8 cellular contexts compared by ENCODE assay signal in the genomic region with DNA sequence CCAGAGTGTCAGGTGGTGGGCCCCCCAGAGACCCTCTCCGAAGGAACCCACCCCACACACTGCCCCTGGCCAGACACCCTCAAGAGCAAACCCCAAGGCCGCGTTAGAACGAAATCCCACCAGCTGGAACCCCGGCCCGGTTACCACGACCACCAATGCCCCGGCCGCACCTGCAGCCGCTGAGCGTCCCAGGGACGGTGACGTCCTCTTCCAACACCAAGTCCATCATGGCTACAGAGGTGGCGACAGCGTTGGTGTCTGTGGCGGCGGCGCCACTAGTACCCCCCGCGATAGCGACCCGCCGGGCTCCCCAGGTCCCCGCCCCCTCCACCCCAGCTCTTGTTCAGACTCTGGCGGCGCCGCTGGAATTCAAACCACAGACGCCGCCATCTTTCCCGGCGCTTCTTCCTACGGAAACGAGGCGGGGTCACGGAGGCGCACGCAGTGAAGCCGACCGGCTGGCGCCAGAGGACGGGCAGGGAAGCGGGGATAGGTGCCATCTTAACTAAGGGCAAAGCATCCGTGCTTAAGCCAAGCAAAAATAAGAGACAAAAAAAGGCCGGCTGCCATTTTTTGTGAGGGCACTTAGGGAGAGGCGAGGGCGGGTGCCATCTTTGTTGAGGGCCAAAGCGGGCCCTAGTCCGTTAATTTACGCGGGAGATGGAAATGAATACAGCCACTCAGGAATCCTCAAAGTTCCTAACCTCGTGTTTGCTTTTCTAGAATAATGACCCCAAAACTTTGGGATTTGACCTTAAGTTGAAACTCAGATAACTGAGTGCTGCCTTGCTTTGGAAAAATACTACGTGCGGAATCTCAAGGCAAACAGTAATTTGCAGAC. TPM values are rescaled to one million over a fixed set of nuclear protein-coding genes. Genes with fewer than 3 reads are reported as not detected.
DNase-seq lines count a peak whose midpoint lies in the region; ATAC-seq and TF ChIP-seq lines count a peak whose summit lies in the region.

TSS of gene CDK5RAP2 (minus strand) at position 418 of the 841 bp plus-strand sequence. CDS start at position 229, 189 bp downstream.

- DNase-seq in GM13977 (ENCODE audit: low spot score) (peak; percentile 91), NCI-H1694 (lab: John Stamatoyannopoulos, UW) (peak; percentile 96), amniotic stem cell (lab: John Stamatoyannopoulos, UW) (peak; percentile 95), left cardiac atrium (peak; percentile 96), posterior vena cava (ENCODE audit: low spot score) (peak; percentile 98), upper lobe of right lung (peak; percentile 97)

- peaks cover 12% of the 10 kb centered on the region for H3K36me3 Mint-ChIP-seq in T-helper 1 cell treated with Interleukin-12 subunit alpha and Interleukin-12 subunit beta and Interleukin-4 antibody, amounts not matched to agents 30 μg/mL and 1 μg/mL, for 36 hours (ENCODE audit: low read depth)

- peaks cover 13% of the 10 kb centered on the region for H3K4me1 ChIP-seq in upper lobe of right lung

- ATAC-seq in HG02884 (IDR thresholded peaks at IDR 0.05; ENCODE audit: unreplicated experiment) (peak; percentile 96), left cardiac atrium (peak; percentile 98 to 99), upper lobe of right lung (peak; percentile 99)

- no peaks in the 10 kb centered on the region for H3K27me3 ChIP-seq in upper lobe of right lung

- TF ChIP-seq CTCF in GM13977 (IDR thresholded peaks at IDR 0.05; ENCODE audit: extremely low read depth, insufficient read depth, missing control alignments): no peak
- TF ChIP-seq CTCF in upper lobe of right lung (IDR thresholded peaks at IDR 0.05): no peak

- peak within 1 kb of the TSS; percentile 92 for H3K4me3 Mint-ChIP-seq in T-helper 1 cell treated with Interleukin-12 subunit alpha and Interleukin-12 subunit beta and Interleukin-4 antibody, amounts not matched to agents 30 μg/mL and 1 μg/mL, for 36 hours

- H3K4me3 ChIP-seq in upper lobe of right lung: peak within 1 kb of the TSS; percentile 91

- H3K36me3 ChIP-seq in upper lobe of right lung: no peaks in the 10 kb centered on the region

- peaks cover 4% of the 10 kb centered on the region for H3K9me3 Mint-ChIP-seq in T-helper 1 cell treated with Interleukin-12 subunit alpha and Interleukin-12 subunit beta and Interleukin-4 antibody, amounts not matched to agents 30 μg/mL and 1 μg/mL, for 36 hours

- no peaks in the 10 kb centered on the region for H3K27me3 Mint-ChIP-seq in T-helper 1 cell treated with Interleukin-12 subunit alpha and Interleukin-12 subunit beta and Interleukin-4 antibody, amounts not matched to agents 30 μg/mL and 1 μg/mL, for 36 hours (ENCODE audit: low read depth)

- in situ Hi-C loops in GM13977 (cut with MboI; ENCODE audit: low pct_unique_long_range_greater_than_20kb, low sequenced_read_pairs, unreplicated experiment): no loop called here

- intact Hi-C loops in left cardiac atrium (cut with DNase I) (no loop called here), posterior vena cava (cut with DNase I) (no loop called here), upper lobe of right lung (cut with DNase I) (no loop called here)

- H3K9me3 ChIP-seq in upper lobe of right lung: no peaks in the 10 kb centered on the region

- H3K4me1 Mint-ChIP-seq in T-helper 1 cell treated with Interleukin-12 subunit alpha and Interleukin-12 subunit beta and Interleukin-4 antibody, amounts not matched to agents 30 μg/mL and 1 μg/mL, for 36 hours (ENCODE audit: low read depth): peaks cover 44% of the 10 kb centered on the region

- H3K27ac ChIP-seq in upper lobe of right lung: peak within 1 kb of the TSS; percentile 80

- H3K27ac Mint-ChIP-seq in T-helper 1 cell treated with Interleukin-12 subunit alpha and Interleukin-12 subunit beta and Interleukin-4 antibody, amounts not matched to agents 30 μg/mL and 1 μg/mL, for 36 hours: peak within 1 kb of the TSS; percentile 93

RNA-seq across cellular contexts. Expression of gene CDK5RAP2, which starts in this region (rescaled TPM):
- total RNA-seq in left cardiac atrium: 10 to 100 TPM; 48.0 to 49.0 TPM
- total RNA-seq in posterior vena cava: 10 to 100 TPM; 47.2 to 50.2 TPM
- total RNA-seq in upper lobe of right lung: 54.2 TPM

Comparison
In these comparisons a context has a peak if more than half of its experiments do, and no peak if none do; other contexts are left out.
1. Peak in every context shown above with its lines: DNase-seq, ATAC-seq, H3K4me3 ChIP-seq and H3K27ac ChIP-seq.